ENCODE assay signal across 8 cellular contexts in genomic region chr12:6724409-6724797, GRCh38. TPM values are rescaled to one million over a fixed set of nuclear protein-coding genes. Genes with fewer than 3 reads are reported as not detected.
DNase-seq lines count a peak whose midpoint lies in the region; ATAC-seq and TF ChIP-seq lines count a peak whose summit lies in the region.

No MANE protein-coding gene starts in this region.

- DNase-seq in activated CD4-positive, alpha-beta T cell treated with anti-CD3 and anti-CD28 coated beads, Interleukin-2, amount 10 ng/mL, durations not matched to agents 24 days and 14 days, result peak; percentile 82
- DNase-seq in activated CD4-positive, alpha-beta T cell treated with anti-CD3 and anti-CD28 coated beads for 1 hour, result no peak
- DNase-seq in OCI-M1 (lab: John Stamatoyannopoulos, UW) (peak; percentile 78), brain microvascular endothelial cell (peak; percentile 11), left kidney (ENCODE audit: low read depth, low spot score) (peak; percentile 57), GM13977 (ENCODE audit: low spot score) (no peak)

- peak; percentile 23 for ATAC-seq in HG02938 (IDR thresholded peaks at IDR 0.05; ENCODE audit: unreplicated experiment)

- intact Hi-C loops in activated CD4-positive, alpha-beta T cell treated with anti-CD3 and anti-CD28 coated beads, Interleukin-2, amount 10 ng/mL, durations not matched to agents 24 days and 14 days (cut with micrococcal nuclease), result loop anchor here (1.0 to 2.0 kb wide), 5 partner anchors 29 to 127 kb away; partner anchors contain the start of genes CDCA3, ING4, MLF2 and ZNF384

- H3K9me3 Mint-ChIP-seq in activated CD4-positive, alpha-beta T cell treated with anti-CD3 and anti-CD28 coated beads, Interleukin-2, amount 10 ng/mL, durations not matched to agents 24 days and 14 days, result no peaks in the 10 kb centered on the region
- H3K9me3 Mint-ChIP-seq in stimulated activated naive CD8-positive, alpha-beta T cell treated with anti-CD3 and anti-CD28 coated beads, Interleukin-15, Interleukin-2, amounts not matched to agents 100 ng/mL and 50 ng/mL, for 24 hours, result no peaks in the 10 kb centered on the region

- peak overlapping the region; percentile 98 for H3K27ac Mint-ChIP-seq in activated CD4-positive, alpha-beta T cell treated with anti-CD3 and anti-CD28 coated beads, Interleukin-2, amount 10 ng/mL, durations not matched to agents 24 days and 14 days
- H3K27ac Mint-ChIP-seq in stimulated activated naive CD8-positive, alpha-beta T cell treated with anti-CD3 and anti-CD28 coated beads, Interleukin-15, Interleukin-2, amounts not matched to agents 100 ng/mL and 50 ng/mL, for 24 hours, result peak overlapping the region; percentile 91

- TF ChIP-seq CTCF in brain microvascular endothelial cell (IDR thresholded peaks at IDR 0.05; ENCODE audit: low read depth, low read length, missing control alignments) (no peak), GM13977 (IDR thresholded peaks at IDR 0.05; ENCODE audit: extremely low read depth, insufficient read depth, missing control alignments) (no peak)

- in situ Hi-C loops in brain microvascular endothelial cell (cut with HindIII; ENCODE audit: low pct_ligation_motif_present, low sequenced_read_pairs), result no loop called here
- in situ Hi-C loops in GM13977 (cut with MboI; ENCODE audit: low pct_unique_long_range_greater_than_20kb, low sequenced_read_pairs, unreplicated experiment), result no loop called here

- H3K36me3 Mint-ChIP-seq in activated CD4-positive, alpha-beta T cell treated with anti-CD3 and anti-CD28 coated beads, Interleukin-2, amount 10 ng/mL, durations not matched to agents 24 days and 14 days (ENCODE audit: low read depth), result peaks cover 15% of the 10 kb centered on the region
- H3K36me3 Mint-ChIP-seq in stimulated activated naive CD8-positive, alpha-beta T cell treated with anti-CD3 and anti-CD28 coated beads, Interleukin-15, Interleukin-2, amounts not matched to agents 100 ng/mL and 50 ng/mL, for 24 hours (ENCODE audit: low read depth), result peaks cover 27% of the 10 kb centered on the region

- H3K27me3 Mint-ChIP-seq in activated CD4-positive, alpha-beta T cell treated with anti-CD3 and anti-CD28 coated beads, Interleukin-2, amount 10 ng/mL, durations not matched to agents 24 days and 14 days, result peaks cover 3% of the 10 kb centered on the region
- H3K27me3 Mint-ChIP-seq in stimulated activated naive CD8-positive, alpha-beta T cell treated with anti-CD3 and anti-CD28 coated beads, Interleukin-15, Interleukin-2, amounts not matched to agents 100 ng/mL and 50 ng/mL, for 24 hours, result no peaks in the 10 kb centered on the region

- H3K4me3 Mint-ChIP-seq in activated CD4-positive, alpha-beta T cell treated with anti-CD3 and anti-CD28 coated beads, Interleukin-2, amount 10 ng/mL, durations not matched to agents 24 days and 14 days, result peak overlapping the region; percentile 89
- H3K4me3 Mint-ChIP-seq in stimulated activated naive CD8-positive, alpha-beta T cell treated with anti-CD3 and anti-CD28 coated beads, Interleukin-15, Interleukin-2, amounts not matched to agents 100 ng/mL and 50 ng/mL, for 24 hours, result peak overlapping the region; percentile 88

- H3K4me3 ChIP-seq in brain microvascular endothelial cell (ENCODE audit: low read depth, low read length), result peak overlapping the region; percentile 73

- H3K36me3 ChIP-seq in brain microvascular endothelial cell (replicated peaks), result peaks cover 20% of the 10 kb centered on the region

- no peaks in the 10 kb centered on the region for H3K27me3 ChIP-seq in brain microvascular endothelial cell (replicated peaks)

- peak overlapping the region; percentile 88 for H3K27ac ChIP-seq in brain microvascular endothelial cell

- peaks cover 27% of the 10 kb centered on the region for H3K4me1 Mint-ChIP-seq in activated CD4-positive, alpha-beta T cell treated with anti-CD3 and anti-CD28 coated beads, Interleukin-2, amount 10 ng/mL, durations not matched to agents 24 days and 14 days
- peaks cover 31% of the 10 kb centered on the region for H3K4me1 Mint-ChIP-seq in stimulated activated naive CD8-positive, alpha-beta T cell treated with anti-CD3 and anti-CD28 coated beads, Interleukin-15, Interleukin-2, amounts not matched to agents 100 ng/mL and 50 ng/mL, for 24 hours (ENCODE audit: low read depth)

RNA-seq across cellular contexts. Expression of gene COPS7A, which starts 0.6 kb away (rescaled TPM):
- 39.5 and 44.8 TPM in 2 replicates for total RNA-seq in activated CD4-positive, alpha-beta T cell treated with anti-CD3 and anti-CD28 coated beads, Interleukin-2, amount 10 ng/mL, durations not matched to agents 24 days and 14 days

RNA-seq across cellular contexts. Expression of gene PIANP, which starts 23.8 kb away (rescaled TPM):
- 0.09 TPM in 1 of 2 replicates, not detected in the other for total RNA-seq in activated CD4-positive, alpha-beta T cell treated with anti-CD3 and anti-CD28 coated beads, Interleukin-2, amount 10 ng/mL, durations not matched to agents 24 days and 14 days

RNA-seq across cellular contexts. Expression of gene MLF2, which starts 28.5 kb away (rescaled TPM):
- 163 and 180 TPM in 2 replicates for total RNA-seq in activated CD4-positive, alpha-beta T cell treated with anti-CD3 and anti-CD28 coated beads, Interleukin-2, amount 10 ng/mL, durations not matched to agents 24 days and 14 days

RNA-seq across cellular contexts. Expression of gene ZNF384, which starts 35.2 kb away (rescaled TPM):
- 83.6 and 84.4 TPM in 2 replicates for total RNA-seq in activated CD4-positive, alpha-beta T cell treated with anti-CD3 and anti-CD28 coated beads, Interleukin-2, amount 10 ng/mL, durations not matched to agents 24 days and 14 days

RNA-seq across cellular contexts. Expression of gene PTMS, which starts 41.8 kb away (rescaled TPM):
- 245 and 267 TPM in 2 replicates for total RNA-seq in activated CD4-positive, alpha-beta T cell treated with anti-CD3 and anti-CD28 coated beads, Interleukin-2, amount 10 ng/mL, durations not matched to agents 24 days and 14 days

Comparison
In these comparisons a context has a peak if more than half of its experiments do, and no peak if none do; other contexts are left out.
1. DNase-seq: peak in activated CD4-positive, alpha-beta T cell treated with anti-CD3 and anti-CD28 coated beads, Interleukin-2, amount 10 ng/mL, durations not matched to agents 24 days and 14 days (single experiment), OCI-M1 (single experiment), brain microvascular endothelial cell (single experiment) and left kidney (single experiment); none in activated CD4-positive, alpha-beta T cell treated with anti-CD3 and anti-CD28 coated beads for 1 hour (single experiment) and GM13977 (single experiment).